In the genomic region with DNA sequence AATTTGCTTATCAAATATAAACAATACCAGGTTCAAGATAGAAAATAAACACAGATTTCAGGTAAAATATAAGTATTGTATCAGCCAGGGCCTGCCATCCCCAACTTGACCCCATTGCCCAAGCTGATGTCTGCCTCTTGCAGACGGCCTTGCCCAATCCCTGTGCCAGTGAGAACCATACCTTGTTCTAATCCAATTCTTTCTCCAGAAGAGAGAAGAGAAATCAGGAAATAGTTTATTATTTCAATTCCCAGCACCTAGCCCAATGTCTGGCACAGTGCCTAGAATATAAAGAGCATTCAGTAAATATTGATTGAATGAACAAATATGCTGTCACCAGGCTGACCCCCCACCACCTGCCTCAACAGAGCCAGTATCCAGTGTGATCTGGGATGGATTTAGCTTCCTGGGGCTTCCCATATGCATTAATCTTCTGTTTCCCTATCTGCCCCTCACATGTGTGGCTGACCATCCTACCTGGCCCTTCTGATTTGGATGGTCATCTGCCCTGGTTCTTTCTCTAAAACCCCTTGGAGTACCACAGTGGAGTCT, we compare ENCODE assay signal across 4 cellular contexts. TPM values are rescaled to one million over a fixed set of nuclear protein-coding genes. Genes with fewer than 3 reads are reported as not detected.
"Had no signal": no experiment of that assay in that cellular context is flagged by ENCODE, and none has a peak within 500 bp of the region (broad histone marks: within the 10 kb centered on the region; RNA-seq: fewer than 3 reads in every experiment).

No MANE protein-coding gene starts in this region.

RNA-seq across cellular contexts. Expression of a gene that starts 39.7 kb away (rescaled TPM):
- total RNA-seq: naive thymus-derived CD8-positive, alpha-beta T cell; neural crest cell; osteocyte; sciatic nerve had no signal
